Comparison of ENCODE assay signal across 11 cellular contexts in the genomic region with DNA sequence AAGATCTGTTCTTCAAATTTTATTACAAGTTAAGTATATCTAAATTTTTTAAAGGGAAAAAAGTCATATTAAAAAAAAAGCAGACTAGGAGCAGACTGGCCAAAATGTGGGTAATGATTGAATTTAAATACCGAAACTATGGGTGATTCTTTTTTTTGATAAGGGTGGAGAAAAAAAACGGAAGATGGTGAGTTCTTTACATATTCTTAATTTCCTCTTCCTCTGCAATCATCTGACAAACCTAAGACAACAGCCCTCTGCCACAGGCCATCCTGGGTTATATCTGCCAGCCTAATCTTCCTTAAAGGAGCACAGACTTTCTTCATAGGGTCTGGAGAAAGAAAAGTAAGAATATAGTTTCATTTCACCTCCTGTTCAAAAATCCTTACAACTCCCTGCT.
DNase-seq lines count a peak whose midpoint lies in the region; ATAC-seq and TF ChIP-seq lines count a peak whose summit lies in the region.
"Had no signal": no experiment of that assay in that cellular context is flagged by ENCODE, and none has a peak within 500 bp of the region (broad histone marks: within the 10 kb centered on the region; RNA-seq: fewer than 3 reads in every experiment).

No MANE protein-coding gene starts in this region.

- H3K27ac ChIP-seq in left lung: peak overlapping the region; percentile 65 to 80
- H3K27ac ChIP-seq in temporal lobe (ENCODE audit: low read depth, low read length): peak overlapping the region; percentile 40

- peaks cover 1% of the 10 kb centered on the region for H3K36me3 Mint-ChIP-seq in activated CD8-positive, alpha-beta memory T cell treated with anti-CD3 and anti-CD28 coated beads, Interleukin-2, amount 10 ng/mL, durations not matched to agents 7 days and 5 days
- H3K36me3 Mint-ChIP-seq in T-helper 2 cell treated with Interferon-gamma antibody and Interleukin-4, amounts not matched to agents 5 μg/mL and 100 μg/mL, for 36 hours (ENCODE audit: low read depth): peaks cover 1% of the 10 kb centered on the region
- peaks cover 0 to 13% (median 0%) of the 10 kb centered on the region in 3 donors for H3K36me3 Mint-ChIP-seq in naive thymus-derived CD8-positive, alpha-beta T cell

- H3K4me3 ChIP-seq in left lung: no peak overlapping the region
- H3K4me3 ChIP-seq: GM23338 had no signal

- no peak for ATAC-seq in activated CD8-positive, alpha-beta memory T cell treated with anti-CD3 and anti-CD28 coated beads, Interleukin-2, amount 10 ng/mL, durations not matched to agents 7 days and 5 days
- ATAC-seq in left lung (no peak), GM21528 (IDR thresholded peaks at IDR 0.05; ENCODE audit: low FRiP score, unreplicated experiment) (no peak)
- no peak for ATAC-seq in naive thymus-derived CD8-positive, alpha-beta T cell

- H3K4me3 Mint-ChIP-seq in activated CD8-positive, alpha-beta memory T cell treated with anti-CD3 and anti-CD28 coated beads, Interleukin-2, amount 10 ng/mL, durations not matched to agents 7 days and 5 days: no peak overlapping the region
- H3K4me3 Mint-ChIP-seq in T-helper 2 cell treated with Interferon-gamma antibody and Interleukin-4, amounts not matched to agents 5 μg/mL and 100 μg/mL, for 36 hours: peak overlapping the region; percentile 54
- peak overlapping the region in 5 of 10 donors; percentile 3 to 46 (median 27) for H3K4me3 Mint-ChIP-seq in naive thymus-derived CD8-positive, alpha-beta T cell
- H3K4me3 Mint-ChIP-seq: GM23338 had no signal

- H3K36me3 ChIP-seq in left lung: no peaks in the 10 kb centered on the region

- H3K27me3 Mint-ChIP-seq in activated CD8-positive, alpha-beta memory T cell treated with anti-CD3 and anti-CD28 coated beads, Interleukin-2, amount 10 ng/mL, durations not matched to agents 7 days and 5 days: no peaks in the 10 kb centered on the region
- no peaks in the 10 kb centered on the region for H3K27me3 Mint-ChIP-seq in T-helper 2 cell treated with Interferon-gamma antibody and Interleukin-4, amounts not matched to agents 5 μg/mL and 100 μg/mL, for 36 hours (ENCODE audit: low read depth)
- no peaks in the 10 kb centered on the region for H3K27me3 Mint-ChIP-seq in naive thymus-derived CD8-positive, alpha-beta T cell

- no peaks in the 10 kb centered on the region for H3K9me3 Mint-ChIP-seq in activated CD8-positive, alpha-beta memory T cell treated with anti-CD3 and anti-CD28 coated beads, Interleukin-2, amount 10 ng/mL, durations not matched to agents 7 days and 5 days (ENCODE audit: low read depth)
- no peaks in the 10 kb centered on the region for H3K9me3 Mint-ChIP-seq in T-helper 2 cell treated with Interferon-gamma antibody and Interleukin-4, amounts not matched to agents 5 μg/mL and 100 μg/mL, for 36 hours
- no peaks in the 10 kb centered on the region for H3K9me3 Mint-ChIP-seq in naive thymus-derived CD8-positive, alpha-beta T cell
- H3K9me3 Mint-ChIP-seq: GM23338 had no signal

- TF ChIP-seq CTCF in left lung (IDR thresholded peaks at IDR 0.05): no peak

- H3K4me1 Mint-ChIP-seq in activated CD8-positive, alpha-beta memory T cell treated with anti-CD3 and anti-CD28 coated beads, Interleukin-2, amount 10 ng/mL, durations not matched to agents 7 days and 5 days: peaks cover 58% of the 10 kb centered on the region
- peaks cover 59% of the 10 kb centered on the region for H3K4me1 Mint-ChIP-seq in T-helper 2 cell treated with Interferon-gamma antibody and Interleukin-4, amounts not matched to agents 5 μg/mL and 100 μg/mL, for 36 hours (ENCODE audit: low read depth)
- H3K4me1 Mint-ChIP-seq in naive thymus-derived CD8-positive, alpha-beta T cell: peaks cover 44 to 77% (median 64%) of the 10 kb centered on the region in 4 donors

- POLR2A ChIA-PET in naive thymus-derived CD8-positive, alpha-beta T cell (lab: Charles Lee): no interaction called here

- intact Hi-C loops in left lung (cut with DNase I): no loop called here

- DNase-seq in activated CD8-positive, alpha-beta memory T cell treated with anti-CD3 and anti-CD28 coated beads, Interleukin-2, amount 10 ng/mL, durations not matched to agents 7 days and 5 days: no peak
- DNase-seq in activated CD8-positive, alpha-beta memory T cell treated with anti-CD3 and anti-CD28 coated beads for 24 hours: no peak
- no peak for DNase-seq in T-helper 2 cell treated with Interferon-gamma antibody and Interleukin-4, amounts not matched to agents 5 μg/mL and 100 μg/mL, for 36 hours (ENCODE audit: low spot score)
- DNase-seq in left lung (no peak), DMS 273 treated with DMSO at 0.1 percent for 48 hours (lab: John Stamatoyannopoulos, UW) (no peak)
- no peak for DNase-seq in naive thymus-derived CD8-positive, alpha-beta T cell
- DNase-seq: GDM1, NCI-H526 treated with DMSO at 0.1 percent for 48 hours had no signal

- CTCF ChIA-PET in activated CD8-positive, alpha-beta memory T cell treated with anti-CD3 and anti-CD28 coated beads, Interleukin-2, amount 10 ng/mL, durations not matched to agents 7 days and 5 days (lab: Charles Lee): no interaction called here

- no peaks in the 10 kb centered on the region for H3K9me3 ChIP-seq in left lung

- H3K4me1 ChIP-seq in left lung: peaks cover 34 to 50% of the 10 kb centered on the region in 2 donors

- no peaks in the 10 kb centered on the region for H3K27me3 ChIP-seq in left lung

- peak overlapping the region; percentile 3 for H3K27ac Mint-ChIP-seq in activated CD8-positive, alpha-beta memory T cell treated with anti-CD3 and anti-CD28 coated beads, Interleukin-2, amount 10 ng/mL, durations not matched to agents 7 days and 5 days
- H3K27ac Mint-ChIP-seq in T-helper 2 cell treated with Interferon-gamma antibody and Interleukin-4, amounts not matched to agents 5 μg/mL and 100 μg/mL, for 36 hours: peak overlapping the region; percentile 2
- peak overlapping the region in 5 of 10 donors; percentile 3 to 60 (median 30) for H3K27ac Mint-ChIP-seq in naive thymus-derived CD8-positive, alpha-beta T cell
- H3K27ac Mint-ChIP-seq: GM23338 had no signal
